27 cellular contexts compared by ENCODE assay signal in genomic region chr22:43477151-43477725, GRCh38.
"Had no signal": no experiment of that assay in that cellular context is flagged by ENCODE, and none has a peak within 500 bp of the region (broad histone marks: within the 10 kb centered on the region; RNA-seq: fewer than 3 reads in every experiment).

No MANE protein-coding gene starts in this region.

- H3K9me3 Mint-ChIP-seq: activated naive CD4-positive, alpha-beta T cell treated with anti-CD3 and anti-CD28 coated beads for 36 hours; activated T-cell treated with anti-CD3 and anti-CD28 coated beads, Interleukin-2, amount 50 U/mL, for 24 hours; activated T-helper 1 cell treated with anti-CD3 and anti-CD28 coated beads, Interleukin-12 subunit alpha, Interleukin-12 subunit beta, Interleukin-2, Interleukin-4 antibody, amounts not matched to agents 30 ng/mL and 10 ng/mL and 1 ng/mL, durations not matched to agents 14 hours and 24 hours and 36 hours had no signal

- H3K9me3 ChIP-seq: SJCRH30, SK-N-SH had no signal

- H3K27me3 ChIP-seq: SJCRH30 had no signal

- H3K27ac Mint-ChIP-seq: activated CD8-positive, alpha-beta memory T cell treated with anti-CD3 and anti-CD28 coated beads, Interleukin-2, amount 10 ng/mL, durations not matched to agents 7 days and 5 days; activated naive CD4-positive, alpha-beta T cell treated with anti-CD3 and anti-CD28 coated beads for 36 hours; activated naive CD8-positive, alpha-beta T cell; activated T-cell treated with anti-CD3 and anti-CD28 coated beads, Interleukin-2, amount 50 U/mL, for 24 hours; activated T-helper 1 cell treated with anti-CD3 and anti-CD28 coated beads, Interleukin-12 subunit alpha, Interleukin-12 subunit beta, Interleukin-2, Interleukin-4 antibody, amounts not matched to agents 30 ng/mL and 10 ng/mL and 1 ng/mL, durations not matched to agents 14 hours and 24 hours and 36 hours had no signal

- H3K27ac ChIP-seq: SJCRH30, VCaP had no signal

- ATAC-seq: activated CD8-positive, alpha-beta memory T cell treated with anti-CD3 and anti-CD28 coated beads, Interleukin-2, amount 10 ng/mL, durations not matched to agents 7 days and 5 days; K562; PC-3; Right ventricle myocardium inferior had no signal

- H3K4me3 Mint-ChIP-seq: activated CD8-positive, alpha-beta memory T cell treated with anti-CD3 and anti-CD28 coated beads, Interleukin-2, amount 10 ng/mL, durations not matched to agents 7 days and 5 days; activated naive CD4-positive, alpha-beta T cell treated with anti-CD3 and anti-CD28 coated beads for 36 hours; activated naive CD8-positive, alpha-beta T cell; activated T-cell treated with anti-CD3 and anti-CD28 coated beads, Interleukin-2, amount 50 U/mL, for 24 hours; activated T-helper 1 cell treated with anti-CD3 and anti-CD28 coated beads, Interleukin-12 subunit alpha, Interleukin-12 subunit beta, Interleukin-2, Interleukin-4 antibody, amounts not matched to agents 30 ng/mL and 10 ng/mL and 1 ng/mL, durations not matched to agents 14 hours and 24 hours and 36 hours; brain had no signal

- H3K4me1 ChIP-seq: SJCRH30 had no signal

- H3K4me3 ChIP-seq: K562, SJCRH30 had no signal

- DNase-seq: activated CD4-positive, alpha-beta T cell treated with anti-CD3 and anti-CD28 coated beads, Interleukin-2, amount 50 U/mL, for 1 hour; activated CD4-positive, CD25-positive, alpha-beta regulatory T cell; activated CD8-positive, alpha-beta memory T cell treated with anti-CD3 and anti-CD28 coated beads, Interleukin-2, amount 10 ng/mL, durations not matched to agents 7 days and 5 days; activated gamma-delta T cell; activated naive CD4-positive, alpha-beta T cell treated with anti-CD3 and anti-CD28 coated beads for 36 hours; activated T-cell treated with anti-CD3 and anti-CD28 coated beads, Interleukin-2, amount 50 U/mL, for 24 hours; amygdala; Karpas-422; MM.1S; NCI-H1105; NCI-H1436 treated with DMSO at 0.1 percent for 48 hours; NCI-H1930; NCI-H2171; NCI-H526; NCI-H774; PC-3; SJCRH30; SK-N-SH; T-helper 1 cell had no signal

- H3K27me3 Mint-ChIP-seq: activated CD8-positive, alpha-beta memory T cell treated with anti-CD3 and anti-CD28 coated beads, Interleukin-2, amount 10 ng/mL, durations not matched to agents 7 days and 5 days had no signal

- H3K36me3 ChIP-seq: SJCRH30 had no signal

- FAIRE-seq: astrocyte, colon, K562 had no signal

- H3K36me3 Mint-ChIP-seq: activated CD8-positive, alpha-beta memory T cell treated with anti-CD3 and anti-CD28 coated beads, Interleukin-2, amount 10 ng/mL, durations not matched to agents 7 days and 5 days; activated naive CD8-positive, alpha-beta T cell; brain had no signal
